ENCODE assay signal across 8 cellular contexts in the genomic region with DNA sequence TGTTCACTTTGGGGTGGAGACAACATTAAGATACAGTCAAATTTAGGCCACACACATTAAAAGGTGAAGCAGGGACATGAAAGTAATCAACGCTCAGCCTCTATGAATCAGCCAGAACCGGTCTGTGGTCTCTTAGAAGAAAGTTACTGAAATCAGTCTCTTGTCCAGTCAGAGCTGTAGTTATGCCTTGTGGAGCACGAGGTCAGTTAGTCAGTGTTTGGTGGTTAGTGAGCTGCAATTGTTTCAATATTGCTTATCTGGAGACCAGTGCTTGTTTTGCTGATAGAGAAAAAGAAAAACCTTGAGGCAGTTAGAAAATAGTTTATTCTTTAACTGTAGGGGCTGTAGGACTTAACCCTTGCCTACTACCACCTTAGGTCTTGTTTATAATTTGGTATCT.
A peak's percentile ranks its signal among the peaks of the same experiment; 100 is the strongest.
DNase-seq lines count a peak whose midpoint lies in the region; ATAC-seq and TF ChIP-seq lines count a peak whose summit lies in the region.

No MANE protein-coding gene starts in this region.

- 40 to 54% methylated on average over 3 of the region's 3 CpGs for WGBS in lower leg skin, 2 donors

- no peak overlapping the region for H3K27ac Mint-ChIP-seq in activated CD4-positive, alpha-beta T cell treated with anti-CD3 and anti-CD28 coated beads for 36 hours
- no peak overlapping the region for H3K27ac Mint-ChIP-seq in activated CD4-positive, alpha-beta T cell treated with anti-CD3 and anti-CD28 coated beads, Interleukin-2, amount 10 ng/mL, durations not matched to agents 7 days and 5 days

- CTCF ChIA-PET in activated CD4-positive, alpha-beta T cell treated with anti-CD3 and anti-CD28 coated beads for 36 hours (lab: Charles Lee): no interaction called here
- CTCF ChIA-PET in activated CD4-positive, alpha-beta T cell treated with anti-CD3 and anti-CD28 coated beads, Interleukin-2, amount 10 ng/mL, durations not matched to agents 7 days and 5 days (lab: Charles Lee): no interaction called here

- no peaks in the 10 kb centered on the region for H3K36me3 Mint-ChIP-seq in activated CD4-positive, alpha-beta T cell treated with anti-CD3 and anti-CD28 coated beads for 36 hours (ENCODE audit: low read depth)
- no peaks in the 10 kb centered on the region for H3K36me3 Mint-ChIP-seq in activated CD4-positive, alpha-beta T cell treated with anti-CD3 and anti-CD28 coated beads, Interleukin-2, amount 10 ng/mL, durations not matched to agents 7 days and 5 days (ENCODE audit: low read depth)

- H3K4me1 ChIP-seq in adipocyte (ENCODE audit: control insufficient read depth, insufficient read depth, low read length): peaks cover 15% of the 10 kb centered on the region

- H3K9ac ChIP-seq in adipocyte (ENCODE audit: low read length): peak overlapping the region; percentile 18

- H3K4me3 Mint-ChIP-seq in activated CD4-positive, alpha-beta T cell treated with anti-CD3 and anti-CD28 coated beads for 36 hours: no peak overlapping the region
- H3K4me3 Mint-ChIP-seq in activated CD4-positive, alpha-beta T cell treated with anti-CD3 and anti-CD28 coated beads, Interleukin-2, amount 10 ng/mL, durations not matched to agents 7 days and 5 days: no peak overlapping the region

- no peaks in the 10 kb centered on the region for H3K27me3 ChIP-seq in adipocyte (replicated peaks; ENCODE audit: control insufficient read depth, insufficient read depth, low read length)

- H3K36me3 ChIP-seq in adipocyte (ENCODE audit: control insufficient read depth, insufficient read depth, low read length, severe bottlenecking): no peaks in the 10 kb centered on the region

- no peak for TF ChIP-seq CTCF in lower leg skin (IDR thresholded peaks at IDR 0.05)

- H3K9me3 ChIP-seq in adipocyte (ENCODE audit: control insufficient read depth, low read length): no peaks in the 10 kb centered on the region

- peaks cover 32% of the 10 kb centered on the region for H3K27me3 Mint-ChIP-seq in activated CD4-positive, alpha-beta T cell treated with anti-CD3 and anti-CD28 coated beads for 36 hours
- H3K27me3 Mint-ChIP-seq in activated CD4-positive, alpha-beta T cell treated with anti-CD3 and anti-CD28 coated beads, Interleukin-2, amount 10 ng/mL, durations not matched to agents 7 days and 5 days: peaks cover 26% of the 10 kb centered on the region

- intact Hi-C loops in activated CD4-positive, alpha-beta T cell treated with anti-CD3 and anti-CD28 coated beads for 36 hours (cut with DNase I, micrococcal nuclease): no loop called here
- intact Hi-C loops in lower leg skin (cut with DNase I; ENCODE audit: low total_unique reads): no loop called here

- POLR2A ChIA-PET in activated CD4-positive, alpha-beta T cell treated with anti-CD3 and anti-CD28 coated beads for 36 hours (lab: Charles Lee): no interaction called here
- POLR2A ChIA-PET in activated CD4-positive, alpha-beta T cell treated with anti-CD3 and anti-CD28 coated beads, Interleukin-2, amount 10 ng/mL, durations not matched to agents 7 days and 5 days (lab: Charles Lee): no interaction called here

- peaks cover 3% of the 10 kb centered on the region for H3K4me1 Mint-ChIP-seq in activated CD4-positive, alpha-beta T cell treated with anti-CD3 and anti-CD28 coated beads for 36 hours
- H3K4me1 Mint-ChIP-seq in activated CD4-positive, alpha-beta T cell treated with anti-CD3 and anti-CD28 coated beads, Interleukin-2, amount 10 ng/mL, durations not matched to agents 7 days and 5 days: no peaks in the 10 kb centered on the region

- DNase-seq in activated CD4-positive, alpha-beta T cell treated with anti-CD3 and anti-CD28 coated beads for 36 hours: peak; percentile 18
- no peak for DNase-seq in activated CD4-positive, alpha-beta T cell treated with anti-CD3 and anti-CD28 coated beads, Interleukin-2, amount 10 ng/mL, durations not matched to agents 7 days and 5 days
- DNase-seq in adipocyte (ENCODE audit: low read depth): peak; percentile 28
- peak; percentile 47 for DNase-seq in skeletal muscle cell (ENCODE audit: low read depth)
- DNase-seq in stimulated activated CD4-positive, alpha-beta T cell treated with anti-CD3 and anti-CD28 coated beads, Interleukin-2, amount 100 ng/mL, for 48 hours: no peak
- DNase-seq in DMS79 treated with DMSO at 0.1 percent for 48 hours (lab: John Stamatoyannopoulos, UW): no peak
- no peak for DNase-seq in lower leg skin (ENCODE audit: low spot score in 2 of 2)

- H3K9me3 Mint-ChIP-seq in activated CD4-positive, alpha-beta T cell treated with anti-CD3 and anti-CD28 coated beads for 36 hours (ENCODE audit: low read depth): peaks cover 4% of the 10 kb centered on the region
- no peaks in the 10 kb centered on the region for H3K9me3 Mint-ChIP-seq in activated CD4-positive, alpha-beta T cell treated with anti-CD3 and anti-CD28 coated beads, Interleukin-2, amount 10 ng/mL, durations not matched to agents 7 days and 5 days

- no peak for TF ChIP-seq POLR2A in lower leg skin (IDR thresholded peaks at IDR 0.05)

- peak; percentile 51 for ATAC-seq in activated CD4-positive, alpha-beta T cell treated with anti-CD3 and anti-CD28 coated beads for 36 hours
- peak; percentile 90 for ATAC-seq in HG02943 (IDR thresholded peaks at IDR 0.05; ENCODE audit: low read depth, unreplicated experiment)

- H3K4me3 ChIP-seq in adipocyte (ENCODE audit: low read length) (no peak overlapping the region), skeletal muscle cell (ENCODE audit: low read depth, low read length) (no peak overlapping the region), lower leg skin (ENCODE audit: low read depth, poor library complexity, severe bottlenecking) (no peak overlapping the region)

Comparison
In these comparisons a context has a peak if more than half of its experiments do, and no peak if none do; other contexts are left out.
1. DNase-seq: peak in activated CD4-positive, alpha-beta T cell treated with anti-CD3 and anti-CD28 coated beads for 36 hours (single experiment), adipocyte (single experiment) and skeletal muscle cell (single experiment); none in activated CD4-positive, alpha-beta T cell treated with anti-CD3 and anti-CD28 coated beads, Interleukin-2, amount 10 ng/mL, durations not matched to agents 7 days and 5 days (single experiment), stimulated activated CD4-positive, alpha-beta T cell treated with anti-CD3 and anti-CD28 coated beads, Interleukin-2, amount 100 ng/mL, for 48 hours (0 of 2), DMS79 treated with DMSO at 0.1 percent for 48 hours (single experiment) and lower leg skin (0 of 2).